In the genomic region with DNA sequence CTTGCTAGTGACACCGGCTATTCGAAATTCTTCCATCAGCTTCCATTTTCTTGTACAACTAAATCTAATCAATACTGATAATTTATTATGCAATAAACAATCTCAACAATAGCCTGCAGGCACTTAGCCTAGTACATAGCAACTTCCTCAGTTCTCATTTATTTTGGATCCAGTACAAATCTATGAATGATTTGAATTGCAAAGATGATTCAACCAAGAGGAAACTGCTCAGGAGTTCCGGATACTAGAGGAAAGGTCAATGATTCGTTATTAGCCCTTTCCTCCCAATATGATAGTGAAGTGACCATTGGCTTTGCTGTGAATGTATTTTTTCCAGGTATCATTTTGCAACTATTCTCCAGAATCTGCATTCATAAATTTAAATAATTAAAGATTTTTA, we compare ENCODE assay signal across 21 cellular contexts.
"Had no signal": no experiment of that assay in that cellular context is flagged by ENCODE, and none has a peak within 500 bp of the region (broad histone marks: within the 10 kb centered on the region; RNA-seq: fewer than 3 reads in every experiment).

No MANE protein-coding gene starts in this region.

- H3K27ac Mint-ChIP-seq: memory B cell; mesothelial cell of epicardium; natural killer cell; stimulated activated effector memory CD8-positive, alpha-beta T cell treated with anti-CD3 and anti-CD28 coated beads, Interleukin-12 subunit alpha, Interleukin-12 subunit beta, amount 100 ng/mL, for 72 hours; type B pancreatic cell had no signal

- H3K27me3 ChIP-seq: esophagus muscularis mucosa, gastrocnemius medialis, left lung, right atrium auricular region, suprapubic skin, thyroid gland, uterus had no signal

- H3K4me3 ChIP-seq: coronary artery, esophagus muscularis mucosa, gastrocnemius medialis, left lung, lower lobe of right lung, right atrium auricular region, suprapubic skin, thyroid gland, uterus had no signal

- H3K36me3 Mint-ChIP-seq: memory B cell; mesothelial cell of epicardium; stimulated activated effector memory CD8-positive, alpha-beta T cell treated with anti-CD3 and anti-CD28 coated beads, Interleukin-12 subunit alpha, Interleukin-12 subunit beta, amount 100 ng/mL, for 72 hours; type B pancreatic cell had no signal

- H3K27me3 Mint-ChIP-seq: memory B cell, type B pancreatic cell had no signal

- FAIRE-seq: keratinocyte had no signal

- H3K9me3 Mint-ChIP-seq: memory B cell, mesothelial cell of epicardium, type B pancreatic cell had no signal

- H3K4me3 Mint-ChIP-seq: memory B cell; mesothelial cell of epicardium; natural killer cell; neural crest cell; stimulated activated effector memory CD8-positive, alpha-beta T cell treated with anti-CD3 and anti-CD28 coated beads, Interleukin-12 subunit alpha, Interleukin-12 subunit beta, amount 100 ng/mL, for 72 hours; type B pancreatic cell had no signal

- H3K4me1 Mint-ChIP-seq: memory B cell; mesothelial cell of epicardium; natural killer cell; stimulated activated effector memory CD8-positive, alpha-beta T cell treated with anti-CD3 and anti-CD28 coated beads, Interleukin-12 subunit alpha, Interleukin-12 subunit beta, amount 100 ng/mL, for 72 hours had no signal

- H3K36me3 ChIP-seq: esophagus muscularis mucosa, gastrocnemius medialis, left lung, lower lobe of right lung, right atrium auricular region, suprapubic skin, thyroid gland, uterus had no signal

- DNase-seq: effector CD4-positive, alpha-beta T cell; gastrocnemius medialis; left lung; lower lobe of right lung; natural killer cell; posterior cingulate gyrus; stimulated activated CD4-positive, alpha-beta T cell treated with anti-CD3 and anti-CD28 coated beads, Interleukin-4, amount 100 ng/mL, for 1 hour; stimulated activated CD8-positive, alpha-beta memory T cell treated with anti-CD3 and anti-CD28 coated beads, Interleukin-4, amount 100 ng/mL, for 48 hours; stimulated activated naive CD8-positive, alpha-beta T cell treated with anti-CD3 and anti-CD28 coated beads, Interleukin-15, Interleukin-2, amounts not matched to agents 100 U/mL and 50 U/mL, for 24 hours; thyroid gland; uterus had no signal

- ATAC-seq: gastrocnemius medialis; left lung; lower lobe of right lung; natural killer cell; stimulated activated effector memory CD8-positive, alpha-beta T cell treated with anti-CD3 and anti-CD28 coated beads, Interleukin-12 subunit alpha, Interleukin-12 subunit beta, amount 100 ng/mL, for 72 hours; stimulated activated naive CD8-positive, alpha-beta T cell treated with anti-CD3 and anti-CD28 coated beads, Interleukin-15, Interleukin-2, amounts not matched to agents 100 U/mL and 50 U/mL, for 24 hours had no signal
